Comparison of ENCODE assay signal across 8 cellular contexts in the genomic region with DNA sequence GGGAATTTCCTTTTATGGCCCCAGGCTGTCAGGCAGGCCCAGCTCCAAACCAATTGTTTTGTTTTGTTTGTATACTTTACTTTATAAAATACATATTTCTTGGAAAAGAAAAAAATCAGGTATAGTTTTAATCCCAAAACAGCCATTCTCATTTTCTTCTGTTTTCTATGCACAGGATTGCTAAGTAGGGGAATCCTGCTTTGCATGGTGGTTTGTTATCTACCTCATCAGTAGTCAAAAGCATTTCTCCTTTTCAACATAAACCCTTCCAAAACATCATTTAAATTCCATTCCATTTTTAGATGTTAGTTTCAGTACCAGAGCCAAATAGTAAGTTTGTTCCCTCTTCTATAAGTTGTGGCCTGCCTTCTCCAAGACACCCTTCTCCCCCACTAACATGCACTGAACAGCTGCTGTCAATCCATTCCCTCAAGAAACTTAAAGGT. TPM values are rescaled to one million over a fixed set of nuclear protein-coding genes. Genes with fewer than 3 reads are reported as not detected.
DNase-seq lines count a peak whose midpoint lies in the region; ATAC-seq and TF ChIP-seq lines count a peak whose summit lies in the region.

No MANE protein-coding gene starts in this region.

- peak overlapping the region; percentile 29 for H2BK120ac ChIP-seq in trophoblast cell (ENCODE audit: insufficient read depth, low read length, poor library complexity)

- H2BK12ac ChIP-seq in trophoblast cell (ENCODE audit: low read length), result no peak overlapping the region

- no peaks in the 10 kb centered on the region for H3K27me3 Mint-ChIP-seq in Calu3 (ENCODE audit: unreplicated experiment)
- no peaks in the 10 kb centered on the region for H3K27me3 Mint-ChIP-seq in effector memory CD8-positive, alpha-beta T cell

- H3K4me2 ChIP-seq in trophoblast cell (ENCODE audit: low read length), result peak overlapping the region; percentile 56

- H3K4me3 ChIP-seq in effector memory CD4-positive, alpha-beta T cell (ENCODE audit: insufficient read depth, low read depth, low read length, poor library complexity, severe bottlenecking), result peak overlapping the region; percentile 3
- H3K4me3 ChIP-seq in trophoblast cell (ENCODE audit: low read depth, low read length), result no peak overlapping the region

- no peak overlapping the region for H3K4me3 Mint-ChIP-seq in Calu3 (ENCODE audit: low read depth, unreplicated experiment)
- no peak overlapping the region for H3K4me3 Mint-ChIP-seq in effector memory CD8-positive, alpha-beta T cell

- H3K4me1 ChIP-seq in effector memory CD4-positive, alpha-beta T cell (ENCODE audit: control insufficient read depth, insufficient read depth, low read length, poor library complexity, severe bottlenecking), result peaks cover 46% of the 10 kb centered on the region
- H3K4me1 ChIP-seq in trophoblast cell (ENCODE audit: control insufficient read depth in 1 of 2, insufficient read depth in 2 of 2, low read length in 2 of 2), result peaks cover 12 to 34% of the 10 kb centered on the region in 2 experiments

- H4K8ac ChIP-seq in trophoblast cell (ENCODE audit: low read depth, low read length), result no peak overlapping the region

- CTCF ChIA-PET in Calu3 (lab: Charles Lee), result interaction anchor here (1.0 to 1.4 kb wide), 4 partner anchors 12 to 228 kb away, joined by 3 to 4 read pairs (median 3); a partner anchor contains a TSS

- no peak overlapping the region for H3K14ac ChIP-seq in trophoblast cell (ENCODE audit: low read length)

- no peaks in the 10 kb centered on the region for H3K27me3 ChIP-seq in effector memory CD4-positive, alpha-beta T cell (replicated peaks; ENCODE audit: control insufficient read depth, insufficient read depth, low read length, poor library complexity, severe bottlenecking)
- H3K27me3 ChIP-seq in trophoblast cell (ENCODE audit: insufficient read depth, low read length), result no peaks in the 10 kb centered on the region

- no peak overlapping the region for H3K18ac ChIP-seq in trophoblast cell (ENCODE audit: low read length)

- peak overlapping the region; percentile 53 for H3K27ac ChIP-seq in effector memory CD4-positive, alpha-beta T cell (ENCODE audit: insufficient read depth, low read length, poor library complexity, severe bottlenecking)
- H3K27ac ChIP-seq in trophoblast cell (ENCODE audit: low read depth, low read length), result peak overlapping the region; percentile 86

- H2AFZ ChIP-seq in trophoblast cell (ENCODE audit: insufficient read depth, low read length, poor library complexity), result no peak overlapping the region

- peak overlapping the region; percentile 65 for H2BK5ac ChIP-seq in trophoblast cell (ENCODE audit: low read depth, low read length, poor library complexity)

- peak overlapping the region; percentile 57 for H3K27ac Mint-ChIP-seq in Calu3 (ENCODE audit: unreplicated experiment)
- no peak overlapping the region for H3K27ac Mint-ChIP-seq in effector memory CD8-positive, alpha-beta T cell

- no peaks in the 10 kb centered on the region for H3K9me3 Mint-ChIP-seq in Calu3 (ENCODE audit: low read depth, unreplicated experiment)
- no peaks in the 10 kb centered on the region for H3K9me3 Mint-ChIP-seq in effector memory CD8-positive, alpha-beta T cell

- no peak overlapping the region for H2AK5ac ChIP-seq in trophoblast cell (ENCODE audit: low read length)

- H3K79me1 ChIP-seq in trophoblast cell (ENCODE audit: low read length), result peaks cover 32% of the 10 kb centered on the region

- intact Hi-C loops in Calu3 (cut with micrococcal nuclease; ENCODE audit: unreplicated experiment), result no loop called here

- peaks cover 32% of the 10 kb centered on the region for H3K36me3 ChIP-seq in effector memory CD4-positive, alpha-beta T cell (ENCODE audit: control insufficient read depth, insufficient read depth, low read length)
- peaks cover 38 to 40% of the 10 kb centered on the region in 2 experiments for H3K36me3 ChIP-seq in trophoblast cell (ENCODE audit: control insufficient read depth in 1 of 2, insufficient read depth in 2 of 2, low read length in 2 of 2)

- no peak overlapping the region for H3K9ac ChIP-seq in trophoblast cell (ENCODE audit: low read length)

- no peaks in the 10 kb centered on the region for H3K9me3 ChIP-seq in effector memory CD4-positive, alpha-beta T cell (ENCODE audit: control insufficient read depth, low read length)
- H3K9me3 ChIP-seq in trophoblast cell (ENCODE audit: insufficient read depth, low read depth, low read length), result no peaks in the 10 kb centered on the region

- no peak for ATAC-seq in effector memory CD8-positive, alpha-beta T cell (replicated peaks)
- no peak for ATAC-seq in HG03196 (IDR thresholded peaks at IDR 0.05; ENCODE audit: unreplicated experiment)

- peaks cover 31% of the 10 kb centered on the region for H3K79me2 ChIP-seq in trophoblast cell (ENCODE audit: control insufficient read depth, insufficient read depth, low read length, poor library complexity)

- H3K23ac ChIP-seq in trophoblast cell (ENCODE audit: low read length), result no peak overlapping the region

- peaks cover 11% of the 10 kb centered on the region for H3K36me3 Mint-ChIP-seq in Calu3 (ENCODE audit: insufficient read depth, unreplicated experiment)
- H3K36me3 Mint-ChIP-seq in effector memory CD8-positive, alpha-beta T cell (ENCODE audit: insufficient read depth), result peaks cover 32% of the 10 kb centered on the region

- no peak overlapping the region for H4K91ac ChIP-seq in trophoblast cell (ENCODE audit: low read depth, low read length)

- DNase-seq in Calu3 (no peak), RPMI7951 (ENCODE audit: low read depth) (peak; percentile 51), trophoblast cell (no peak), DMS153 (lab: John Stamatoyannopoulos, UW) (no peak), dermis blood vessel endothelial cell (no peak)
- DNase-seq in effector memory CD4-positive, alpha-beta T cell, result no peak
- no peak for DNase-seq in effector memory CD8-positive, alpha-beta T cell

- no peak overlapping the region for H4K12ac ChIP-seq in trophoblast cell (ENCODE audit: low read depth, low read length)

- no peak overlapping the region for H3K4ac ChIP-seq in trophoblast cell (ENCODE audit: low read depth, low read length)

- BruUV-seq in Calu3 (replicated peaks; lab: Mats Ljungman, UMichigan), result no TSS peak

- H3K4me1 Mint-ChIP-seq in Calu3 (ENCODE audit: low read depth, unreplicated experiment), result peaks cover 25% of the 10 kb centered on the region
- H3K4me1 Mint-ChIP-seq in effector memory CD8-positive, alpha-beta T cell (ENCODE audit: low read depth in 2 of 2), result peaks cover 31 to 38% of the 10 kb centered on the region in 2 donors

- no peak for TF ChIP-seq CTCF in Calu3 (IDR thresholded peaks at IDR 0.05; ENCODE audit: unreplicated experiment)

RNA-seq across cellular contexts. Expression of a gene that starts 3.6 kb away (rescaled TPM):
- total RNA-seq in Calu3 (2022) (85.7 and 87.0 TPM in 2 replicates), dermis blood vessel endothelial cell (163 and 202 TPM in 2 replicates)
- total RNA-seq in RPMI7951 (2014; rRNA removed; shearing (Covaris generic)), result 226 and 231 TPM in 2 replicates
- polyA plus RNA-seq in trophoblast cell (2013), result 231 and 245 TPM in 2 replicates

RNA-seq across cellular contexts. Expression of a gene that starts 3.8 kb away (rescaled TPM):
- total RNA-seq in Calu3 (2022) (17.4 and 22.8 TPM in 2 replicates), dermis blood vessel endothelial cell (15.1 and 16.0 TPM in 2 replicates)
- total RNA-seq in RPMI7951 (2014; rRNA removed; shearing (Covaris generic)), result 14.0 and 20.7 TPM in 2 replicates
- polyA plus RNA-seq in trophoblast cell (2013), result 21.8 and 22.0 TPM in 2 replicates

RNA-seq across cellular contexts. Expression of a gene that starts 4.8 kb away (rescaled TPM):
- total RNA-seq in Calu3 (2022), result 175 and 187 TPM in 2 replicates
- 44.5 and 81.9 TPM in 2 replicates for total RNA-seq in RPMI7951 (2014; rRNA removed; shearing (Covaris generic))
- 182 and 188 TPM in 2 replicates for polyA plus RNA-seq in trophoblast cell (2013)
- 27.5 and 34.2 TPM in 2 replicates for total RNA-seq in dermis blood vessel endothelial cell

RNA-seq across cellular contexts. Expression of a gene that starts 12.0 kb away (rescaled TPM):
- total RNA-seq in Calu3 (2022), result 70.6 and 71.5 TPM in 2 replicates
- total RNA-seq in RPMI7951 (2014; rRNA removed; shearing (Covaris generic)), result 20.3 and 22.6 TPM in 2 replicates
- 116 and 121 TPM in 2 replicates for polyA plus RNA-seq in trophoblast cell (2013)
- 137 and 197 TPM in 2 replicates for total RNA-seq in dermis blood vessel endothelial cell

RNA-seq across cellular contexts. Expression of a gene that starts 48.4 kb away (rescaled TPM):
- 0.02 TPM in 1 of 2 replicates, not detected in the other for total RNA-seq in Calu3 (2022)
- 3.8 and 4.3 TPM in 2 replicates for total RNA-seq in RPMI7951 (2014; rRNA removed; shearing (Covaris generic))
- polyA plus RNA-seq in trophoblast cell (2013), result 1.7 and 1.9 TPM in 2 replicates
- total RNA-seq in dermis blood vessel endothelial cell, result 61.8 and 81.7 TPM in 2 replicates
